11 cellular contexts compared by ENCODE assay signal in the genomic region with DNA sequence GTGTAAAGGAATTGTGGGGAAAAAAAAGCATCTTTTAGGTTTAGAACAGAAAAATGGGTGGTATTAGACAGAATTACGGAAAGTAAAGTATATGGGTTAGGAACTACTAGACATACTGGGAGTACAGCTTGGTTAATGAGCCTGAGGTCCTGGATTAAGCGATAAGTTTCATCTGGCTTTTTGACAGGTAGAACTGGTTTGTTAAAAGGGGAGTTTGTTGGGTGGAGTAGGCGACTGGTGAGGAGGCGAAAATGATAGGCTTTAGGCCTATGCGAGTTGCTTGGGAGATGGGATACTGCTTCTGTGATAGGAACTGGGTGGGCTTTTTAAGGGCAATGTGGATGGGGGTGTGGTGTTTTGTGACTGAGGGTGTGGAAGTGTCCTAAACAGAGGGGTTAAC. TPM values are rescaled to one million over a fixed set of nuclear protein-coding genes. Genes with fewer than 3 reads are reported as not detected.
"Had no signal": no experiment of that assay in that cellular context is flagged by ENCODE, and none has a peak within 500 bp of the region (broad histone marks: within the 10 kb centered on the region; RNA-seq: fewer than 3 reads in every experiment).

No MANE protein-coding gene starts in this region.

- H3K4me3 ChIP-seq: GM23248, GM23338, HAP-1 had no signal

- H3K4me2 ChIP-seq: GM23338 had no signal

- H3K9me3 Mint-ChIP-seq: GM23338 had no signal

- DNase-seq: GM23248, GOT3, H7, H9, HCEC 1CT, HFFc6 had no signal

- FAIRE-seq: H1, H54 had no signal

- H2AFZ ChIP-seq: GM23248, GM23338 had no signal

- H3K4me3 Mint-ChIP-seq: GM23338, H9, HFFc6 had no signal

- H3K27ac Mint-ChIP-seq: GM23338, H9, HFFc6 had no signal

- ATAC-seq: GM23338, HCT116 had no signal

- H3K4me1 ChIP-seq: HAP-1 had no signal

- H3K9ac ChIP-seq: GM23248 had no signal

- H3K36me3 ChIP-seq: HAP-1 had no signal

- H3K27ac ChIP-seq: GM23248 had no signal

- H3K9me3 ChIP-seq: HAP-1 had no signal

RNA-seq across cellular contexts. Expression of a gene that starts 56.5 kb away (rescaled TPM):
- total RNA-seq: GM23248 had no signal
- polyA plus RNA-seq: GM23248 had no signal
